8 cellular contexts compared by ENCODE assay signal in the genomic region with DNA sequence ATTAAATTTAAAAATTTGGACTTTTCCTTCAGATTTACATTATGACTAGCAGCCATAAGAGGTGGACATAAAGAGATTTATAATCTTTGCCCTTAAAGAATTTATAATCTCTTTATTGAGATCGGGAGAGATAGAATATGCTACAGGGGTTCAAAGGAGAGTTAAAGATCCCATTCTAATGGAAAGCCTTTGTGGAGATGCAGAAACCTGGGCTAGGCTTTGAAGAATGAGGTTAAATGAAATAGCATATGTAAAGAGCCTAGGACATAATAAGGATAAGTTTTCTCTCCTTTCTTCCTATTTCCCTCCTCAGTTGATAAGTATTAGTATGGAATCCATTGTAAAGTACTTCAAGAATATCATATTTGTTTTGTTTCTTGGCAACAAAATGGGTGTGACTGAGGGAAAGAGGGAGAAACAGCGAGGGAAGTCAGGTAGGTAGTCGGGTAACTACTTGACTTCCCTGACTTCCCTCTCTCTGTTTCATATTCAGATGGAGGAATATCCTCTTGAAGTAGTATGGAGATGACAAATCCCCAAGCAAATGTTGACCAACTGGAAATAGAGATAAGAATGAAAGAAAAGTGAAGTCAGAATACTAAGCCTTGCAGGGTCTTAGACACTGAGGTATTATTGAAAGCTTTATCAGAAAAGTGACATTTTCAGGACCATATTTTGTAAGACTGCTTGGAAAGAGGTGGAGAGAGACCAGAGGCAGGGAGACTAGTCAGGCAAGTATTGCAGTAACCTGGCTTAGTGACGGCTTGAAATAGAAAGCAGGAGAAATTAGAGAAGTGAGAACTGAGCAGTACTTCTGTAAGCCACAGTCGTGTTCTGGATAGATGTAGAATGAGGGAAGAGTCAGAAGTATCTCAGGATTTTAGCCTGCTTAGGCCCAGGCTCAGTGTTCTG.
A peak's percentile ranks its signal among the peaks of the same experiment; 100 is the strongest.
DNase-seq lines count a peak whose midpoint lies in the region; ATAC-seq and TF ChIP-seq lines count a peak whose summit lies in the region.

No MANE protein-coding gene starts in this region.

- no peak overlapping the region for H3K4me3 Mint-ChIP-seq in MCF 10A (ENCODE audit: unreplicated experiment)

- H3K27me3 ChIP-seq in osteoblast (ENCODE audit: insufficient read depth, low read length) = no peaks in the 10 kb centered on the region

- no peaks in the 10 kb centered on the region for H3K36me3 ChIP-seq in osteoblast (ENCODE audit: insufficient read depth, low read length)

- peak overlapping the region; percentile 46 for H3K27ac Mint-ChIP-seq in MCF 10A (ENCODE audit: low read depth, unreplicated experiment)

- POLR2A ChIA-PET in MCF 10A (lab: Yijun Ruan, JAX) = no interaction called here

- TF ChIP-seq CTCF in MCF 10A (IDR thresholded peaks at IDR 0.05; ENCODE audit: unreplicated experiment) (no peak), osteoblast (IDR thresholded peaks at IDR 0.05; ENCODE audit: extremely low read depth, low read depth, low read length) (no peak)

- no peaks in the 10 kb centered on the region for H3K27me3 Mint-ChIP-seq in MCF 10A (ENCODE audit: insufficient read depth, unreplicated experiment)

- H3K4me1 ChIP-seq in osteoblast (ENCODE audit: insufficient read depth, low read length) = peaks cover 75% of the 10 kb centered on the region

- H2AFZ ChIP-seq in osteoblast (ENCODE audit: low read length) = no peak overlapping the region

- peak in 2 of 3 experiments; percentile 18 to 38 for DNase-seq in NCI-H1417 (lab: John Stamatoyannopoulos, UW)
- DNase-seq in NCI-H1417 treated with DMSO at 0.1 percent for 48 hours (lab: John Stamatoyannopoulos, UW) = no peak
- DNase-seq in MCF 10A (ENCODE audit: unreplicated experiment) = no peak
- DNase-seq in osteoblast (ENCODE audit: insufficient read length, low spot score, missing footprints) = no peak
- DNase-seq in NK-92 (lab: John Stamatoyannopoulos, UW; ENCODE audit: unreplicated experiment) = no peak
- no peak for DNase-seq in DMS 273 treated with DMSO at 0.1 percent for 48 hours (lab: John Stamatoyannopoulos, UW)
- no peak for DNase-seq in DMS153 (lab: John Stamatoyannopoulos, UW)

- CTCF ChIA-PET in MCF 10A (lab: Yijun Ruan, JAX) = no interaction called here

- peaks cover 88% of the 10 kb centered on the region for H3K79me2 ChIP-seq in osteoblast (ENCODE audit: insufficient read depth, low read length)

- H3K27ac ChIP-seq in osteoblast (ENCODE audit: low read depth, low read length) = peak overlapping the region; percentile 20

- intact Hi-C loops in MCF 10A (cut with micrococcal nuclease) = no loop called here

- no peaks in the 10 kb centered on the region for H3K36me3 Mint-ChIP-seq in MCF 10A (ENCODE audit: insufficient read depth, unreplicated experiment)

- peaks cover 21% of the 10 kb centered on the region for H3K4me1 Mint-ChIP-seq in MCF 10A (ENCODE audit: insufficient read depth, unreplicated experiment)

- ATAC-seq in HG03342 (IDR thresholded peaks at IDR 0.05; ENCODE audit: unreplicated experiment) = peak; percentile 94

- H3K4me3 ChIP-seq in osteoblast (ENCODE audit: insufficient read depth, low read length) = no peak overlapping the region

- peaks cover 6% of the 10 kb centered on the region for H4K20me1 ChIP-seq in osteoblast (ENCODE audit: insufficient read depth, low read length)

- no TSS peak for BruUV-seq in MCF 10A (replicated peaks; lab: Mats Ljungman, UMichigan)

- H3K4me2 ChIP-seq in osteoblast (ENCODE audit: insufficient read depth, low read length) = no peak overlapping the region

- H3K9me3 Mint-ChIP-seq in MCF 10A (ENCODE audit: unreplicated experiment) = no peaks in the 10 kb centered on the region

- H3K9me3 ChIP-seq in osteoblast (ENCODE audit: low read depth, low read length) = no peaks in the 10 kb centered on the region

Comparison
In these comparisons a context has a peak if more than half of its experiments do, and no peak if none do; other contexts are left out.
1. DNase-seq: peak in NCI-H1417 (2 of 3); none in NCI-H1417 treated with DMSO at 0.1 percent for 48 hours (single experiment), MCF 10A (single experiment), osteoblast (single experiment), NK-92 (single experiment), DMS 273 treated with DMSO at 0.1 percent for 48 hours (single experiment) and DMS153 (single experiment).